In the genomic region with DNA sequence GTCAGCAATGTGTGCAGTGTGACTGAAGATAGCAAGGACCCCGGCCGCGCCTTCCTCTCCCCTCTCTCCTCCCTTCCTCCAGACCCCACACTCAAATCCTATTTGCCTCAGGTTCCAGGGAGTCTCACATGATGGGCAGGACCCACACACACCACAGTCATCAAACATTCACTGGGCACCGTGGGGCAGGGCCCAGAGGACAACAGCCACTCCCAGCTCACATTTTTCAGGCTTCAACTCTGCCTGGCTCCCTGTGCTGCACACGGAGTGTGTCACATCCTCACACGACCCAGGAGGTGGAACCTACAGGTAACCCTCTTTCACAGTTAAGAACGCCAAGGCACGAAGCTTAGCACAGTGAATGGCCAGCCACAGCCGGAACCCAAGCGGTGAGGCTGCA, we compare ENCODE assay signal across 19 cellular contexts. TPM values are rescaled to one million over a fixed set of nuclear protein-coding genes. Genes with fewer than 3 reads are reported as not detected.
DNase-seq lines count a peak whose midpoint lies in the region; ATAC-seq and TF ChIP-seq lines count a peak whose summit lies in the region.
"Had no signal": no experiment of that assay in that cellular context is flagged by ENCODE, and none has a peak within 500 bp of the region (broad histone marks: within the 10 kb centered on the region; RNA-seq: fewer than 3 reads in every experiment).

No MANE protein-coding gene starts in this region.

- no peaks in the 10 kb centered on the region for H3K9me3 ChIP-seq in right atrium auricular region
- H3K9me3 ChIP-seq in upper lobe of right lung, result no peaks in the 10 kb centered on the region

- H3K36me3 ChIP-seq in right atrium auricular region, result no peaks in the 10 kb centered on the region
- H3K36me3 ChIP-seq in upper lobe of right lung, result no peaks in the 10 kb centered on the region

- no peaks in the 10 kb centered on the region for H3K27me3 ChIP-seq in right atrium auricular region
- no peaks in the 10 kb centered on the region for H3K27me3 ChIP-seq in upper lobe of right lung

- H3K4me3 ChIP-seq in right atrium auricular region, result no peak overlapping the region
- no peak overlapping the region for H3K4me3 ChIP-seq in upper lobe of right lung

- intact Hi-C loops in cardiac septum (cut with DNase I) (no loop called here), left colon (cut with DNase I, micrococcal nuclease) (loop anchor here in 1 of 2 donors (10.0 kb wide), 1 partner anchor 56 kb away; no protein-coding TSS in a partner anchor), upper lobe of right lung (cut with DNase I) (no loop called here)

- H3K27ac ChIP-seq in right atrium auricular region, result peak overlapping the region; percentile 88 to 97
- H3K27ac ChIP-seq in upper lobe of right lung, result peak overlapping the region; percentile 86
- H3K27ac ChIP-seq: HL-60 had no signal

- H3K4me1 ChIP-seq in right atrium auricular region (peaks cover 0 to 44% of the 10 kb centered on the region in 2 donors), upper lobe of right lung (peaks cover 16% of the 10 kb centered on the region)

- DNase-seq in right atrium auricular region (ENCODE audit: low spot score), result no peak
- DNase-seq in cardiac septum (ENCODE audit: low spot score), result no peak
- DNase-seq in left colon, result no peak
- DNase-seq in renal cortical epithelial cell (ENCODE audit: low read depth), result peak; percentile 39
- no peak for DNase-seq in upper lobe of right lung
- no peak for DNase-seq in NCI-H2081 (lab: John Stamatoyannopoulos, UW)
- DNase-seq: cortex of kidney; foreskin melanocyte; MM.1S; NCI-H1694; NCI-H446; NK-92 treated with Interleukin-12 subunit alpha and Interleukin-12 subunit beta, amount 100 ng/mL, for 24 hours; stimulated activated naive CD4-positive, alpha-beta T cell treated with Interleukin-2 at 50 U/mL for 16 hours; T1000 had no signal

- ATAC-seq in left colon (peak; percentile 29), upper lobe of right lung (no peak), HG03095 (IDR thresholded peaks at IDR 0.05; ENCODE audit: unreplicated experiment) (no peak), HG03354 (IDR thresholded peaks at IDR 0.05; ENCODE audit: poor library complexity, severe bottlenecking, unreplicated experiment) (no peak)
- ATAC-seq: activated CD4-positive, CD25-positive, alpha-beta regulatory T cell treated with anti-CD3 and anti-CD28 coated beads, Interleukin-2, amount 50 U/mL, for 24 hours; HCT116 had no signal

- TF ChIP-seq CTCF in right atrium auricular region (IDR thresholded peaks at IDR 0.05), result no peak
- no peak for TF ChIP-seq CTCF in upper lobe of right lung (IDR thresholded peaks at IDR 0.05)

RNA-seq across cellular contexts. Expression of a gene that starts 30.5 kb away (rescaled TPM):
- 10 to 100 TPM; 27.8 to 37.7 TPM for total RNA-seq in right atrium auricular region
- 16.8 TPM for total RNA-seq in cardiac septum
- total RNA-seq in left colon, result 10 to 100 TPM; 13.8 to 18.6 TPM
- total RNA-seq in renal cortical epithelial cell, result 36.0 and 36.6 TPM in 2 replicates
- 29.6 TPM for total RNA-seq in upper lobe of right lung
